1 cellular context compared by ENCODE assay signal in the genomic region with DNA sequence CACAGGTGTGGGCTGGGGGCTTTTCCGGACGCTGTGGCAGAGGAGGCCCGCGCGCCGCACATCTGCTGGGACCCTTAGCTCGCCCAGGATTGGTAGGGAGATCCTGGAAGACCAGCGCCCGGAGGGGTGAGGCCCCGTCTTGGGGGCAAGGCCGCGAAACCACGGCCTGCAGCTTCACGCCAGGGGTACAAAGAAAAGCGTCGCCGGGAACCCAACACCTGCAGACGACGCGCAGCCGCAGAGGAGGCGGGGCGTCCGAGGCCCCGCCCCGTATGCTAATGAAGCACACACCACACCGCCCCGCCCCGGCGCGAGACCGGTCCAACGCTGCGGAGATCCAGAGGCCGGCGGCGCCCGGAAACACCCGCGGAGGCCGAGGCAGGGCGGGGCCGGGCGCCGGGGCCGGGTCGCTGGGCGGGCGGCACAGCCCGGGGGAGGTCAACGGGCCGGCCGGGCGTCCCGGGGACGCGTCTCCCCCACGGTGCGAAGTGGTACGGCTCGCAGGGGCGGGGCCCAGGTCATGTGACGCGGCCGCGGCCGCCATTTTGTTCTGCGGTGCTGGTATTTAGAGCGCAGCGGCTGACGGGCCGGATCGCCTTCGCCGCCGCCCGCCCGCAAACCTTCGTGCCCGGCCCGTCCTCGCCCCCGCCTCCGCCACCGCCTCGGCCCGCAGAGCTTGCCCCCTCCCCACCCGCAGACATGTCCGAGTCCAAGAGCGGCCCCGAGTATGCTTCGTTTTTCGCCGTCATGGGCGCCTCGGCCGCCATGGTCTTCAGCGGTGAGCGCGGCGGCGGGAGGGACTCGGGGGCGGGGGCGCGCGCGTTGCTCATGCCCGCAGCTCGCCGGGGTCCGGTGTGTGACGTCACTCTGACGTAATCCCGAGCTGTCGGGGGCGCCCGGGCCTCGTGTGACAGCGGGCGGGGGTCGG.
TF ChIP-seq lines count a peak whose summit lies in the region.

Gene ATP6V0C, plus strand, starts transcription at position 548 of the 928 bp plus-strand sequence. Its CDS starts 152 bp downstream, at position 700.

TF ChIP-seq in GM23338, 12 proteins besides CTCF, POLR2A, EP300 and RAD21 (continued from another document):
- TF ChIP-seq, protein P1, sequence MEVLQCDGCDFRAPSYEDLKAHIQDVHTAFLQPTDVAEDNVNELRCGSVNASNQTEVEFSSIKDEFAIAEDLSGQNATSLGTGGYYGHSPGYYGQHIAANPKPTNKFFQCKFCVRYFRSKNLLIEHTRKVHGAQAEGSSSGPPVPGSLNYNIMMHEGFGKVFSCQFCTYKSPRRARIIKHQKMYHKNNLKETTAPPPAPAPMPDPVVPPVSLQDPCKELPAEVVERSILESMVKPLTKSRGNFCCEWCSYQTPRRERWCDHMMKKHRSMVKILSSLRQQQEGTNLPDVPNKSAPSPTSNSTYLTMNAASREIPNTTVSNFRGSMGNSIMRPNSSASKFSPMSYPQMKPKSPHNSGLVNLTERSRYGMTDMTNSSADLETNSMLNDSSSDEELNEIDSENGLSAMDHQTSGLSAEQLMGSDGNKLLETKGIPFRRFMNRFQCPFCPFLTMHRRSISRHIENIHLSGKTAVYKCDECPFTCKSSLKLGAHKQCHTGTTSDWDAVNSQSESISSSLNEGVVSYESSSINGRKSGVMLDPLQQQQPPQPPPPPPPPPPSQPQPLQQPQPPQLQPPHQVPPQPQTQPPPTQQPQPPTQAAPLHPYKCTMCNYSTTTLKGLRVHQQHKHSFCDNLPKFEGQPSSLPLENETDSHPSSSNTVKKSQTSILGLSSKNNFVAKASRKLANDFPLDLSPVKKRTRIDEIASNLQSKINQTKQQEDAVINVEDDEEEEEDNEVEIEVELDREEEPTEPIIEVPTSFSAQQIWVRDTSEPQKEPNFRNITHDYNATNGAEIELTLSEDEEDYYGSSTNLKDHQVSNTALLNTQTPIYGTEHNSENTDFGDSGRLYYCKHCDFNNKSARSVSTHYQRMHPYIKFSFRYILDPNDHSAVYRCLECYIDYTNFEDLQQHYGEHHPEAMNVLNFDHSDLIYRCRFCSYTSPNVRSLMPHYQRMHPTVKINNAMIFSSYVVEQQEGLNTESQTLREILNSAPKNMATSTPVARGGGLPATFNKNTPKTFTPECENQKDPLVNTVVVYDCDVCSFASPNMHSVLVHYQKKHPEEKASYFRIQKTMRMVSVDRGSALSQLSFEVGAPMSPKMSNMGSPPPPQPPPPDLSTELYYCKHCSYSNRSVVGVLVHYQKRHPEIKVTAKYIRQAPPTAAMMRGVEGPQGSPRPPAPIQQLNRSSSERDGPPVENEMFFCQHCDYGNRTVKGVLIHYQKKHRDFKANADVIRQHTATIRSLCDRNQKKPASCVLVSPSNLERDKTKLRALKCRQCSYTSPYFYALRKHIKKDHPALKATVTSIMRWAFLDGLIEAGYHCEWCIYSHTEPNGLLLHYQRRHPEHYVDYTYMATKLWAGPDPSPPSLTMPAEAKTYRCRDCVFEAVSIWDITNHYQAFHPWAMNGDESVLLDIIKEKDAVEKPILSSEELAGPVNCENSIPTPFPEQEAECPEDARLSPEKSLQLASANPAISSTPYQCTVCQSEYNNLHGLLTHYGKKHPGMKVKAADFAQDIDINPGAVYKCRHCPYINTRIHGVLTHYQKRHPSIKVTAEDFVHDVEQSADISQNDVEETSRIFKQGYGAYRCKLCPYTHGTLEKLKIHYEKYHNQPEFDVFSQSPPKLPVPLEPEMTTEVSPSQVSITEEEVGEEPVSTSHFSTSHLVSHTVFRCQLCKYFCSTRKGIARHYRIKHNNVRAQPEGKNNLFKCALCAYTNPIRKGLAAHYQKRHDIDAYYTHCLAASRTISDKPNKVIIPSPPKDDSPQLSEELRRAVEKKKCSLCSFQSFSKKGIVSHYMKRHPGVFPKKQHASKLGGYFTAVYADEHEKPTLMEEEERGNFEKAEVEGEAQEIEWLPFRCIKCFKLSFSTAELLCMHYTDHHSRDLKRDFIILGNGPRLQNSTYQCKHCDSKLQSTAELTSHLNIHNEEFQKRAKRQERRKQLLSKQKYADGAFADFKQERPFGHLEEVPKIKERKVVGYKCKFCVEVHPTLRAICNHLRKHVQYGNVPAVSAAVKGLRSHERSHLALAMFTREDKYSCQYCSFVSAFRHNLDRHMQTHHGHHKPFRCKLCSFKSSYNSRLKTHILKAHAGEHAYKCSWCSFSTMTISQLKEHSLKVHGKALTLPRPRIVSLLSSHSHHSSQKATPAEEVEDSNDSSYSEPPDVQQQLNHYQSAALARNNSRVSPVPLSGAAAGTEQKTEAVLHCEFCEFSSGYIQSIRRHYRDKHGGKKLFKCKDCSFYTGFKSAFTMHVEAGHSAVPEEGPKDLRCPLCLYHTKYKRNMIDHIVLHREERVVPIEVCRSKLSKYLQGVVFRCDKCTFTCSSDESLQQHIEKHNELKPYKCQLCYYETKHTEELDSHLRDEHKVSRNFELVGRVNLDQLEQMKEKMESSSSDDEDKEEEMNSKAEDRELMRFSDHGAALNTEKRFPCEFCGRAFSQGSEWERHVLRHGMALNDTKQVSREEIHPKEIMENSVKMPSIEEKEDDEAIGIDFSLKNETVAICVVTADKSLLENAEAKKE (CRISPR knock-in tag; IDR thresholded peaks at IDR 0.05), result no peak
- TF ChIP-seq ZNF114 (CRISPR knock-in tag; IDR thresholded peaks at IDR 0.05) (no peak), CREB1 (CRISPR knock-in tag; IDR thresholded peaks at IDR 0.05; ENCODE audit: low read depth) (peak; percentile 97), ZNF331 (CRISPR knock-in tag; IDR thresholded peaks at IDR 0.05; ENCODE audit: low read depth) (no peak), STAT1 (IDR thresholded peaks at IDR 0.05; ENCODE audit: unreplicated experiment) (no peak), EZH2phosphoT487 (IDR thresholded peaks at IDR 0.05; ENCODE audit: unreplicated experiment) (no peak), POLR2AphosphoS5 (IDR thresholded peaks at IDR 0.05; ENCODE audit: low read depth) (peak; percentile 77), JUNB (IDR thresholded peaks at IDR 0.05; ENCODE audit: unreplicated experiment) (no peak)
- TF ChIP-seq, protein P2, sequence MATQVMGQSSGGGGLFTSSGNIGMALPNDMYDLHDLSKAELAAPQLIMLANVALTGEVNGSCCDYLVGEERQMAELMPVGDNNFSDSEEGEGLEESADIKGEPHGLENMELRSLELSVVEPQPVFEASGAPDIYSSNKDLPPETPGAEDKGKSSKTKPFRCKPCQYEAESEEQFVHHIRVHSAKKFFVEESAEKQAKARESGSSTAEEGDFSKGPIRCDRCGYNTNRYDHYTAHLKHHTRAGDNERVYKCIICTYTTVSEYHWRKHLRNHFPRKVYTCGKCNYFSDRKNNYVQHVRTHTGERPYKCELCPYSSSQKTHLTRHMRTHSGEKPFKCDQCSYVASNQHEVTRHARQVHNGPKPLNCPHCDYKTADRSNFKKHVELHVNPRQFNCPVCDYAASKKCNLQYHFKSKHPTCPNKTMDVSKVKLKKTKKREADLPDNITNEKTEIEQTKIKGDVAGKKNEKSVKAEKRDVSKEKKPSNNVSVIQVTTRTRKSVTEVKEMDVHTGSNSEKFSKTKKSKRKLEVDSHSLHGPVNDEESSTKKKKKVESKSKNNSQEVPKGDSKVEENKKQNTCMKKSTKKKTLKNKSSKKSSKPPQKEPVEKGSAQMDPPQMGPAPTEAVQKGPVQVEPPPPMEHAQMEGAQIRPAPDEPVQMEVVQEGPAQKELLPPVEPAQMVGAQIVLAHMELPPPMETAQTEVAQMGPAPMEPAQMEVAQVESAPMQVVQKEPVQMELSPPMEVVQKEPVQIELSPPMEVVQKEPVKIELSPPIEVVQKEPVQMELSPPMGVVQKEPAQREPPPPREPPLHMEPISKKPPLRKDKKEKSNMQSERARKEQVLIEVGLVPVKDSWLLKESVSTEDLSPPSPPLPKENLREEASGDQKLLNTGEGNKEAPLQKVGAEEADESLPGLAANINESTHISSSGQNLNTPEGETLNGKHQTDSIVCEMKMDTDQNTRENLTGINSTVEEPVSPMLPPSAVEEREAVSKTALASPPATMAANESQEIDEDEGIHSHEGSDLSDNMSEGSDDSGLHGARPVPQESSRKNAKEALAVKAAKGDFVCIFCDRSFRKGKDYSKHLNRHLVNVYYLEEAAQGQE (IDR thresholded peaks at IDR 0.05; ENCODE audit: unreplicated experiment), result no peak
